In the genomic region with DNA sequence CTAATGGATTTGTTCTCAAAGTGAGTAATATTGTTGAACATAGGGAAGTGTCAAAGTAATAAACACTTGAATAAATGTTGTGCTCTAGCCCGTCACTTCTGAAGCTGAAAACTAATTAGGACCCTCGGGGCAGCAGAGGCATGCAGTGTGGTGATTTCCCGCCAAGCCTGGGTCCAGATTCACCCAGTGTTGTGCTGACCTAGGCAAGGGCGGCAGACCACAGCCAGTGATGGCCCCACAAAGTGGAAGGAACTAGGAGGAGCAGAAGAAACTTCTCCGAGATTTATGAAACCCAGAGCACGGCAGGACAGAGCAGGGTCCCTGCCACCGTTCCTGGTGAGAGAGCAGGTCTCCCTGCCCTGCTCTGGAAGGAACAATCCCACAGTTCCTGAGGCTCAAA, we compare ENCODE assay signal across 16 cellular contexts.
DNase-seq lines count a peak whose midpoint lies in the region; ATAC-seq and TF ChIP-seq lines count a peak whose summit lies in the region.
"Had no signal": no experiment of that assay in that cellular context is flagged by ENCODE, and none has a peak within 500 bp of the region (broad histone marks: within the 10 kb centered on the region; RNA-seq: fewer than 3 reads in every experiment).

No MANE protein-coding gene starts in this region.

- in situ Hi-C loops in KBM-7 (cut with MboI; ENCODE audit: low pct_unique_long_range_greater_than_20kb, low sequenced_read_pairs): no loop called here

- H3K4me1 ChIP-seq in DOHH2 (ENCODE audit: control insufficient read depth, low read length) (peaks cover 70% of the 10 kb centered on the region), OCI-LY7 (ENCODE audit: insufficient read depth, low read length, poor library complexity, severe bottlenecking) (peaks cover 61% of the 10 kb centered on the region)
- H3K4me1 ChIP-seq: BE2C had no signal

- no peaks in the 10 kb centered on the region for H3K36me3 Mint-ChIP-seq in neural crest cell (ENCODE audit: low read depth)
- no peaks in the 10 kb centered on the region for H3K36me3 Mint-ChIP-seq in stimulated activated effector memory CD8-positive, alpha-beta T cell treated with anti-CD3 and anti-CD28 coated beads, Interleukin-12 subunit alpha, Interleukin-12 subunit beta, amount 100 ng/mL, for 72 hours
- H3K36me3 Mint-ChIP-seq in activated T-cell treated with anti-CD3 and anti-CD28 coated beads, Interleukin-2, amount 50 U/mL, for 24 hours (ENCODE audit: low read depth): no peaks in the 10 kb centered on the region
- H3K36me3 Mint-ChIP-seq: CD4-positive, CD25-positive, alpha-beta regulatory T cell; CD8-positive, alpha-beta memory T cell had no signal

- H3K27me3 ChIP-seq in DOHH2 (ENCODE audit: control insufficient read depth, low read length): no peaks in the 10 kb centered on the region
- H3K27me3 ChIP-seq: BE2C had no signal

- H3K9me2 ChIP-seq in DOHH2 (replicated peaks; ENCODE audit: control insufficient read depth, low read length) (no peaks in the 10 kb centered on the region), OCI-LY7 (ENCODE audit: insufficient read depth, low read length) (no peaks in the 10 kb centered on the region)

- peaks cover 5% of the 10 kb centered on the region for H3K4me1 Mint-ChIP-seq in neural crest cell
- no peaks in the 10 kb centered on the region for H3K4me1 Mint-ChIP-seq in stimulated activated effector memory CD8-positive, alpha-beta T cell treated with anti-CD3 and anti-CD28 coated beads, Interleukin-12 subunit alpha, Interleukin-12 subunit beta, amount 100 ng/mL, for 72 hours
- H3K4me1 Mint-ChIP-seq in activated T-cell treated with anti-CD3 and anti-CD28 coated beads, Interleukin-2, amount 50 U/mL, for 24 hours (ENCODE audit: low read depth): no peaks in the 10 kb centered on the region
- H3K4me1 Mint-ChIP-seq: CD4-positive, CD25-positive, alpha-beta regulatory T cell; CD8-positive, alpha-beta memory T cell had no signal

- H3K36me3 ChIP-seq in DOHH2 (ENCODE audit: control insufficient read depth, low read length) (no peaks in the 10 kb centered on the region), OCI-LY7 (ENCODE audit: insufficient read depth, low read length) (no peaks in the 10 kb centered on the region)
- H3K36me3 ChIP-seq: BE2C had no signal

- peak overlapping the region; percentile 51; the same call in 1 of the 2 replicates for H2AFZ ChIP-seq in OCI-LY7 (ENCODE audit: low read length)
- H2AFZ ChIP-seq: GM23338 had no signal

- CTCF ChIA-PET in OCI-LY7 (lab: Charles Lee; ENCODE audit: unreplicated experiment): no interaction called here

- peak; percentile 13 for ATAC-seq in stimulated activated effector memory CD8-positive, alpha-beta T cell treated with anti-CD3 and anti-CD28 coated beads, Interleukin-12 subunit alpha, Interleukin-12 subunit beta, amount 100 ng/mL, for 72 hours
- ATAC-seq: GM23338 had no signal

- no TSS peak for BruUV-seq in OCI-LY7 (replicated peaks; lab: Mats Ljungman, UMichigan)

- intact Hi-C loops in OCI-LY7 (cut with micrococcal nuclease; ENCODE audit: unreplicated experiment): no loop called here

- H3K4me3 Mint-ChIP-seq in neural crest cell: no peak overlapping the region
- H3K4me3 Mint-ChIP-seq in stimulated activated effector memory CD8-positive, alpha-beta T cell treated with anti-CD3 and anti-CD28 coated beads, Interleukin-12 subunit alpha, Interleukin-12 subunit beta, amount 100 ng/mL, for 72 hours: no peak overlapping the region
- H3K4me3 Mint-ChIP-seq in activated T-cell treated with anti-CD3 and anti-CD28 coated beads, Interleukin-2, amount 50 U/mL, for 24 hours: no peak overlapping the region
- H3K4me3 Mint-ChIP-seq: CD4-positive, CD25-positive, alpha-beta regulatory T cell; CD8-positive, alpha-beta memory T cell; GM23338; H9 had no signal

- H3K9me3 ChIP-seq in DOHH2 (ENCODE audit: control insufficient read depth, insufficient read depth, low read length) (no peaks in the 10 kb centered on the region), OCI-LY7 (ENCODE audit: low read length) (no peaks in the 10 kb centered on the region)
- H3K9me3 ChIP-seq: BE2C had no signal

- peak overlapping the region; percentile 75 for H3K27ac Mint-ChIP-seq in neural crest cell (ENCODE audit: unreplicated experiment)
- H3K27ac Mint-ChIP-seq in stimulated activated effector memory CD8-positive, alpha-beta T cell treated with anti-CD3 and anti-CD28 coated beads, Interleukin-12 subunit alpha, Interleukin-12 subunit beta, amount 100 ng/mL, for 72 hours: no peak overlapping the region
- no peak overlapping the region for H3K27ac Mint-ChIP-seq in activated T-cell treated with anti-CD3 and anti-CD28 coated beads, Interleukin-2, amount 50 U/mL, for 24 hours
- H3K27ac Mint-ChIP-seq: CD4-positive, CD25-positive, alpha-beta regulatory T cell; CD8-positive, alpha-beta memory T cell; GM23338 had no signal

- H3K9me3 Mint-ChIP-seq in neural crest cell: no peaks in the 10 kb centered on the region
- H3K9me3 Mint-ChIP-seq in stimulated activated effector memory CD8-positive, alpha-beta T cell treated with anti-CD3 and anti-CD28 coated beads, Interleukin-12 subunit alpha, Interleukin-12 subunit beta, amount 100 ng/mL, for 72 hours: no peaks in the 10 kb centered on the region
- no peaks in the 10 kb centered on the region for H3K9me3 Mint-ChIP-seq in activated T-cell treated with anti-CD3 and anti-CD28 coated beads, Interleukin-2, amount 50 U/mL, for 24 hours
- H3K9me3 Mint-ChIP-seq: CD4-positive, CD25-positive, alpha-beta regulatory T cell; CD8-positive, alpha-beta memory T cell; H9 had no signal

- no peak for DNase-seq in OCI-LY7 (ENCODE audit: low spot score)
- DNase-seq in neural crest cell (ENCODE audit: low read depth, low spot score): no peak
- no peak for DNase-seq in stimulated activated effector memory CD8-positive, alpha-beta T cell treated with anti-CD3 and anti-CD28 coated beads, Interleukin-12 subunit alpha, Interleukin-12 subunit beta, amount 100 ng/mL, for 72 hours (ENCODE audit: low spot score in 2 of 2)
- DNase-seq in DMS114 treated with DMSO at 0.1 percent for 48 hours (lab: John Stamatoyannopoulos, UW; ENCODE audit: unreplicated experiment): no peak
- no peak for DNase-seq in activated T-cell treated with anti-CD3 and anti-CD28 coated beads, Interleukin-2, amount 50 U/mL, for 24 hours
- DNase-seq in KBM-7: no peak
- DNase-seq: BE2C; C1 segment of cervical spinal cord; CD4-positive, CD25-positive, alpha-beta regulatory T cell; CD8-positive, alpha-beta memory T cell; COR-L47; DMS 273 treated with DMSO at 0.1 percent for 48 hours; GDM1; H9 had no signal

- POLR2A ChIA-PET in OCI-LY7 (lab: Charles Lee): interaction anchor here (0.6 to 2.0 kb wide), 3 partner anchors 18 to 26 kb away, joined by 3 to 9 read pairs (median 3); no protein-coding TSS in a partner anchor

- peak overlapping the region; percentile 71 for H3K4me3 ChIP-seq in DOHH2 (ENCODE audit: low read length)
- peak overlapping the region; percentile 43 for H3K4me3 ChIP-seq in OCI-LY7 (ENCODE audit: low read depth, low read length, poor library complexity, severe bottlenecking)
- H3K4me3 ChIP-seq: GM23338 had no signal

- H4K20me1 ChIP-seq in DOHH2 (ENCODE audit: control insufficient read depth, insufficient read depth, low read depth, low read length) (no peaks in the 10 kb centered on the region), OCI-LY7 (ENCODE audit: insufficient read depth, low read length) (no peaks in the 10 kb centered on the region)

- H3K27me3 Mint-ChIP-seq in neural crest cell (ENCODE audit: low read depth): peaks cover 11% of the 10 kb centered on the region
- peaks cover 31% of the 10 kb centered on the region for H3K27me3 Mint-ChIP-seq in activated T-cell treated with anti-CD3 and anti-CD28 coated beads, Interleukin-2, amount 50 U/mL, for 24 hours

- H3K4me2 ChIP-seq in DOHH2 (ENCODE audit: low read length) (peak overlapping the region; percentile 86), OCI-LY7 (ENCODE audit: low read length) (peak overlapping the region; percentile 71)
- H3K4me2 ChIP-seq: GM23338 had no signal

- H3F3A ChIP-seq in DOHH2 (ENCODE audit: control insufficient read depth, insufficient read depth): no peaks in the 10 kb centered on the region

- H3K79me2 ChIP-seq in DOHH2 (ENCODE audit: control insufficient read depth, low read length) (no peaks in the 10 kb centered on the region), OCI-LY7 (ENCODE audit: insufficient read depth, low read depth, low read length) (no peaks in the 10 kb centered on the region)

- H3K27ac ChIP-seq in DOHH2 (ENCODE audit: low read depth, low read length) (peak overlapping the region; percentile 73), OCI-LY7 (ENCODE audit: low read depth, low read length, poor library complexity, severe bottlenecking) (peak overlapping the region; percentile 20)

- TF ChIP-seq CTCF in DOHH2 (IDR thresholded peaks at IDR 0.05; ENCODE audit: low read depth, low read length, poor library complexity, severe bottlenecking): no peak
- no peak for TF ChIP-seq CTCF in OCI-LY7 (conservative IDR thresholded peaks at IDR 0.05; ENCODE audit: low read length)
- no peak for TF ChIP-seq CTCF in neural crest cell (conservative IDR thresholded peaks at IDR 0.05)
